In genomic region chr4:15355464-15355863, GRCh38 we compare ENCODE assay signal across 29 cellular contexts.
"Had no signal": no experiment of that assay in that cellular context is flagged by ENCODE, and none has a peak within 500 bp of the region (broad histone marks: within the 10 kb centered on the region; RNA-seq: fewer than 3 reads in every experiment).

No MANE protein-coding gene starts in this region.

- ATAC-seq: activated CD4-positive, alpha-beta T cell treated with anti-CD3 and anti-CD28 coated beads for 36 hours; activated CD4-positive, CD25-positive, alpha-beta regulatory T cell treated with anti-CD3 and anti-CD28 coated beads, Interleukin-2, amount 50 U/mL, for 24 hours; activated CD8-positive, alpha-beta T cell treated with anti-CD3 and anti-CD28 coated beads, Interleukin-2, amount 10 ng/mL, durations not matched to agents 7 days and 5 days; activated naive CD4-positive, alpha-beta T cell treated with anti-CD3 and anti-CD28 coated beads, Interleukin-2, amount 50 U/mL, for 72 hours; activated T-cell treated with anti-CD3 and anti-CD28 coated beads, Interleukin-2, amount 50 U/mL, for 4 hours; K562; PC-3; SK-N-SH treated with all-trans-retinoic acid at 6 μM for 48 hours had no signal

- H3K4me1 ChIP-seq: adrenal gland, Peyer's patch, SJSA1 had no signal

- H3K9me3 ChIP-seq: adrenal gland, Peyer's patch, SJSA1 had no signal

- H3K36me3 ChIP-seq: adrenal gland, Peyer's patch, SJSA1 had no signal

- H3K4me3 Mint-ChIP-seq: activated CD4-positive, alpha-beta T cell treated with anti-CD3 and anti-CD28 coated beads for 36 hours; activated CD4-positive, alpha-beta T cell treated with anti-CD3 and anti-CD28 coated beads, Interleukin-2, amount 10 ng/mL, durations not matched to agents 7 days and 5 days; activated CD8-positive, alpha-beta T cell treated with anti-CD3 and anti-CD28 coated beads, Interleukin-2, amount 10 ng/mL, durations not matched to agents 7 days and 5 days; activated naive CD4-positive, alpha-beta T cell treated with anti-CD3 and anti-CD28 coated beads for 36 hours; activated T-cell treated with anti-CD3 and anti-CD28 coated beads, Interleukin-2, amount 50 U/mL, for 4 hours; activated T-helper 1 cell treated with anti-CD3 and anti-CD28 coated beads, Interleukin-12 subunit alpha, Interleukin-12 subunit beta, Interleukin-2, Interleukin-4 antibody, amounts not matched to agents 30 ng/mL and 10 ng/mL and 1 ng/mL, durations not matched to agents 14 hours and 24 hours and 36 hours; brain had no signal

- H3K27me3 ChIP-seq: adrenal gland, Peyer's patch, SJSA1 had no signal

- H3K4me1 Mint-ChIP-seq: activated CD4-positive, alpha-beta T cell treated with anti-CD3 and anti-CD28 coated beads for 36 hours; activated CD4-positive, alpha-beta T cell treated with anti-CD3 and anti-CD28 coated beads, Interleukin-2, amount 10 ng/mL, durations not matched to agents 7 days and 5 days had no signal

- H3K9me3 Mint-ChIP-seq: activated naive CD4-positive, alpha-beta T cell treated with anti-CD3 and anti-CD28 coated beads for 36 hours; activated naive CD4-positive, alpha-beta T cell treated with anti-CD3 and anti-CD28 coated beads, Interleukin-2, amount 50 U/mL, for 72 hours had no signal

- H3K4me3 ChIP-seq: adrenal gland, K562, Peyer's patch, SJSA1 had no signal

- H3K27ac Mint-ChIP-seq: activated CD4-positive, alpha-beta T cell treated with anti-CD3 and anti-CD28 coated beads for 36 hours; activated CD4-positive, alpha-beta T cell treated with anti-CD3 and anti-CD28 coated beads, Interleukin-2, amount 10 ng/mL, durations not matched to agents 7 days and 5 days; activated CD8-positive, alpha-beta T cell treated with anti-CD3 and anti-CD28 coated beads, Interleukin-2, amount 10 ng/mL, durations not matched to agents 7 days and 5 days; activated naive CD4-positive, alpha-beta T cell treated with anti-CD3 and anti-CD28 coated beads for 36 hours; activated naive CD4-positive, alpha-beta T cell treated with anti-CD3 and anti-CD28 coated beads, Interleukin-2, amount 50 U/mL, for 72 hours; activated T-helper 1 cell treated with anti-CD3 and anti-CD28 coated beads, Interleukin-12 subunit alpha, Interleukin-12 subunit beta, Interleukin-2, Interleukin-4 antibody, amounts not matched to agents 30 ng/mL and 10 ng/mL and 1 ng/mL, durations not matched to agents 14 hours and 24 hours and 36 hours had no signal

- DNase-seq: activated CD4-positive, alpha-beta T cell treated with anti-CD3 and anti-CD28 coated beads for 36 hours; activated CD4-positive, alpha-beta T cell treated with anti-CD3 and anti-CD28 coated beads, Interleukin-2, amount 10 ng/mL, durations not matched to agents 7 days and 5 days; activated CD4-positive, alpha-beta T cell treated with anti-CD3 and anti-CD28 coated beads, Interleukin-2, amount 50 U/mL, for 48 hours; activated CD8-positive, alpha-beta T cell treated with anti-CD3 and anti-CD28 coated beads, Interleukin-2, amount 10 ng/mL, durations not matched to agents 7 days and 5 days; activated gamma-delta T cell treated with Interleukin-2 at 50 U/mL for 16 hours; activated naive CD4-positive, alpha-beta T cell treated with anti-CD3 and anti-CD28 coated beads for 36 hours; activated T-cell treated with anti-CD3 and anti-CD28 coated beads, Interleukin-2, amount 50 U/mL, for 4 hours; adrenal gland; cerebellar nuclear complex; NCI-H1105 treated with DMSO at 0.1 percent for 48 hours; NCI-H1436; NCI-H1694 treated with DMSO at 0.1 percent for 48 hours; NCI-H2029; NCI-H345; NCI-H524 treated with DMSO at 0.1 percent for 48 hours; NK-92 treated with Interleukin-12 subunit alpha and Interleukin-12 subunit beta, amount 100 ng/mL, for 24 hours; PC-3; Peyer's patch; RPMI8226; SHP77 treated with DMSO at 0.1 percent for 48 hours; SW 1271; T1000 had no signal

- H3K27me3 Mint-ChIP-seq: activated CD4-positive, alpha-beta T cell treated with anti-CD3 and anti-CD28 coated beads for 36 hours had no signal

- H3K27ac ChIP-seq: adrenal gland, Peyer's patch, SJSA1 had no signal

- H3K36me3 Mint-ChIP-seq: activated naive CD4-positive, alpha-beta T cell treated with anti-CD3 and anti-CD28 coated beads, Interleukin-2, amount 50 U/mL, for 72 hours had no signal
